Comparison of ENCODE assay signal across 1 cellular context in the genomic region with DNA sequence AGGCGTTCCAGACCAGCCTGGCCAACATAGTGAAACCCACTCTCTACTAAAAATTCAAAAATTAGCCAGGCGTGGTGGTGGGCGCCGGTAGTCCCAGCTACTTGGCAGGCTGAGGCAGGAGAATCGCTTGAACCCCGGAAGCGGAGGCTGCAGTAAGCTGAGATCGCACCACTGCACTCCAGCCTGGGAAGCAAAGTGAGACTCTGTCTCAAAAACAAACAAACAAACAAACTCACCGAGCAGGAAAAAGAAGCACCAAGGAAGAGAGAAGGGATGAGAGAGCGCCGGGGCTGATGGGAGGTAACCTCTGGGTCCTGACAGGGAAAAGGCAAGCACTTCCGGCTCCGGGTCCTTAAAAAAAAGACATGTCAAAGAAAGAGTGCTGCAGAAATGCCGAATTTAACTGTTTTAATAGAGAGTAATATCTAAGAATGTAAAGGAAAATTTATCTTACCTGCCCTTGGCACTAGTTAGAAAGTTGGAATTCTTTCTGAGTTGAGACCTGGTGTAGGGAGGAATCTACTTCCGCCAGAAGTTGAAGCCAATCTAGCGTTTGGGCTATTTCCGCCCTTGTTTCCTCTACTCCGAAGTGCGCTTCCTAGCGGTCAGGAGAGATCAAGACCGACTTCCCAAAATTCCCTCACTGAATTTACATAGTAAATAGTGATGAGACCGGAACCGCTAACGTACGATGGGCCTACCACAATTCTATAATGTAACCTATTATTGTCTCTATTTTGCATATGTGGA.
TF ChIP-seq lines count a peak whose summit lies in the region.

No MANE protein-coding gene starts in this region.

TF ChIP-seq in HepG2, 621 proteins besides CTCF, POLR2A, EP300 and RAD21 (continued from another document and continues in another):
- TF ChIP-seq, protein P1, sequence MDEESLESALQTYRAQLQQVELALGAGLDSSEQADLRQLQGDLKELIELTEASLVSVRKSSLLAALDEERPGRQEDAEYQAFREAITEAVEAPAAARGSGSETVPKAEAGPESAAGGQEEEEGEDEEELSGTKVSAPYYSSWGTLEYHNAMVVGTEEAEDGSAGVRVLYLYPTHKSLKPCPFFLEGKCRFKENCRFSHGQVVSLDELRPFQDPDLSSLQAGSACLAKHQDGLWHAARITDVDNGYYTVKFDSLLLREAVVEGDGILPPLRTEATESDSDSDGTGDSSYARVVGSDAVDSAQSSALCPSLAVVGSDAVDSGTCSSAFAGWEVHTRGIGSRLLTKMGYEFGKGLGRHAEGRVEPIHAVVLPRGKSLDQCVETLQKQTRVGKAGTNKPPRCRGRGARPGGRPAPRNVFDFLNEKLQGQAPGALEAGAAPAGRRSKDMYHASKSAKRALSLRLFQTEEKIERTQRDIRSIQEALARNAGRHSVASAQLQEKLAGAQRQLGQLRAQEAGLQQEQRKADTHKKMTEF (CRISPR knock-in tag; IDR thresholded peaks at IDR 0.05) = peak; percentile 66; the same call in 1 of the 2 replicates
- TF ChIP-seq ZNF430 (CRISPR knock-in tag; IDR thresholded peaks at IDR 0.05) (no peak), NFRKB (IDR thresholded peaks at IDR 0.05) (no peak), KDM5A (IDR thresholded peaks at IDR 0.05; ENCODE audit: borderline replicate concordance, low read length) (peak; percentile 92), CBX2 (IDR thresholded peaks at IDR 0.05; ENCODE audit: low read depth, low read length) (no peak), CBX2 (CRISPR knock-in tag; IDR thresholded peaks at IDR 0.05; ENCODE audit: low read depth) (no peak), SP1 (IDR thresholded peaks at IDR 0.05) (no peak), SP1 (CRISPR knock-in tag; IDR thresholded peaks at IDR 0.05) (0 out of 2 replicates have a peak, but pooled peaks have one; percentile 23), ZSCAN22 (CRISPR knock-in tag; IDR thresholded peaks at IDR 0.05) (no peak), NCOR1 (IDR thresholded peaks at IDR 0.05; ENCODE audit: borderline replicate concordance, low read length) (no peak), GATA4 (IDR thresholded peaks at IDR 0.05; ENCODE audit: borderline replicate concordance, low read depth) (no peak), ADNP (CRISPR knock-in tag; IDR thresholded peaks at IDR 0.05) (no peak), ZNF614 (CRISPR knock-in tag; IDR thresholded peaks at IDR 0.05; ENCODE audit: borderline replicate concordance) (0 out of 2 replicates have a peak, but pooled peaks have one; percentile 13), ZNF292 (CRISPR knock-in tag; IDR thresholded peaks at IDR 0.05; ENCODE audit: borderline replicate concordance, low read depth) (no peak), SAP130 (CRISPR knock-in tag; IDR thresholded peaks at IDR 0.05; ENCODE audit: low read depth) (peak; percentile 86), ETV6 (CRISPR knock-in tag; conservative IDR thresholded peaks at IDR 0.05) (no peak), DPF2 (CRISPR knock-in tag; IDR thresholded peaks at IDR 0.05; ENCODE audit: borderline replicate concordance, low read depth) (no peak), HMGA1 (CRISPR knock-in tag; conservative IDR thresholded peaks at IDR 0.05) (no peak), ZNF75D (CRISPR knock-in tag; IDR thresholded peaks at IDR 0.05; ENCODE audit: borderline replicate concordance) (no peak), REXO4 (CRISPR knock-in tag; IDR thresholded peaks at IDR 0.05; ENCODE audit: borderline replicate concordance) (no peak), ZNF572 (CRISPR knock-in tag; IDR thresholded peaks at IDR 0.05) (no peak), BRCA1 (CRISPR knock-in tag; IDR thresholded peaks at IDR 0.05) (no peak), ONECUT2 (CRISPR knock-in tag; IDR thresholded peaks at IDR 0.05) (0 out of 2 replicates have a peak, but pooled peaks have one; percentile 9), JUNB (CRISPR knock-in tag; IDR thresholded peaks at IDR 0.05; ENCODE audit: borderline replicate concordance) (no peak), SRSF9 (IDR thresholded peaks at IDR 0.05; ENCODE audit: borderline replicate concordance, insufficient read depth, low read depth, low read length, poor library complexity, severe bottlenecking) (no peak), MBD4 (IDR thresholded peaks at IDR 0.05; ENCODE audit: borderline replicate concordance, low read length) (no peak; the same call in 1 of the 2 replicates), CHD2 (IDR thresholded peaks at IDR 0.05; ENCODE audit: low read depth, low read length) (no peak), ZNF296 (CRISPR knock-in tag; conservative IDR thresholded peaks at IDR 0.05) (no peak), CBX1 (IDR thresholded peaks at IDR 0.05; ENCODE audit: low read depth) (no peak), ZNF550 (CRISPR knock-in tag; IDR thresholded peaks at IDR 0.05; ENCODE audit: borderline replicate concordance) (no peak), ZNF256 (CRISPR knock-in tag; conservative IDR thresholded peaks at IDR 0.05) (0 out of 2 replicates have a peak, but pooled peaks have one; percentile 66), CENPT (CRISPR knock-in tag; IDR thresholded peaks at IDR 0.05; ENCODE audit: low read depth) (no peak)
- TF ChIP-seq, protein P2, sequence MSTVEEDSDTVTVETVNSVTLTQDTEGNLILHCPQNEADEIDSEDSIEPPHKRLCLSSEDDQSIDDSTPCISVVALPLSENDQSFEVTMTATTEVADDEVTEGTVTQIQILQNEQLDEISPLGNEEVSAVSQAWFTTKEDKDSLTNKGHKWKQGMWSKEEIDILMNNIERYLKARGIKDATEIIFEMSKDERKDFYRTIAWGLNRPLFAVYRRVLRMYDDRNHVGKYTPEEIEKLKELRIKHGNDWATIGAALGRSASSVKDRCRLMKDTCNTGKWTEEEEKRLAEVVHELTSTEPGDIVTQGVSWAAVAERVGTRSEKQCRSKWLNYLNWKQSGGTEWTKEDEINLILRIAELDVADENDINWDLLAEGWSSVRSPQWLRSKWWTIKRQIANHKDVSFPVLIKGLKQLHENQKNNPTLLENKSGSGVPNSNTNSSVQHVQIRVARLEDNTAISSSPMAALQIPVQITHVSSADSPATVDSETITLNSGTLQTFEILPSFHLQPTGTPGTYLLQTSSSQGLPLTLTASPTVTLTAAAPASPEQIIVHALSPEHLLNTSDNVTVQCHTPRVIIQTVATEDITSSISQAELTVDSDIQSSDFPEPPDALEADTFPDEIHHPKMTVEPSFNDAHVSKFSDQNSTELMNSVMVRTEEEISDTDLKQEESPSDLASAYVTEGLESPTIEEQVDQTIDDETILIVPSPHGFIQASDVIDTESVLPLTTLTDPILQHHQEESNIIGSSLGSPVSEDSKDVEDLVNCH (CRISPR knock-in tag; IDR thresholded peaks at IDR 0.05) = no peak
- TF ChIP-seq, protein P3, sequence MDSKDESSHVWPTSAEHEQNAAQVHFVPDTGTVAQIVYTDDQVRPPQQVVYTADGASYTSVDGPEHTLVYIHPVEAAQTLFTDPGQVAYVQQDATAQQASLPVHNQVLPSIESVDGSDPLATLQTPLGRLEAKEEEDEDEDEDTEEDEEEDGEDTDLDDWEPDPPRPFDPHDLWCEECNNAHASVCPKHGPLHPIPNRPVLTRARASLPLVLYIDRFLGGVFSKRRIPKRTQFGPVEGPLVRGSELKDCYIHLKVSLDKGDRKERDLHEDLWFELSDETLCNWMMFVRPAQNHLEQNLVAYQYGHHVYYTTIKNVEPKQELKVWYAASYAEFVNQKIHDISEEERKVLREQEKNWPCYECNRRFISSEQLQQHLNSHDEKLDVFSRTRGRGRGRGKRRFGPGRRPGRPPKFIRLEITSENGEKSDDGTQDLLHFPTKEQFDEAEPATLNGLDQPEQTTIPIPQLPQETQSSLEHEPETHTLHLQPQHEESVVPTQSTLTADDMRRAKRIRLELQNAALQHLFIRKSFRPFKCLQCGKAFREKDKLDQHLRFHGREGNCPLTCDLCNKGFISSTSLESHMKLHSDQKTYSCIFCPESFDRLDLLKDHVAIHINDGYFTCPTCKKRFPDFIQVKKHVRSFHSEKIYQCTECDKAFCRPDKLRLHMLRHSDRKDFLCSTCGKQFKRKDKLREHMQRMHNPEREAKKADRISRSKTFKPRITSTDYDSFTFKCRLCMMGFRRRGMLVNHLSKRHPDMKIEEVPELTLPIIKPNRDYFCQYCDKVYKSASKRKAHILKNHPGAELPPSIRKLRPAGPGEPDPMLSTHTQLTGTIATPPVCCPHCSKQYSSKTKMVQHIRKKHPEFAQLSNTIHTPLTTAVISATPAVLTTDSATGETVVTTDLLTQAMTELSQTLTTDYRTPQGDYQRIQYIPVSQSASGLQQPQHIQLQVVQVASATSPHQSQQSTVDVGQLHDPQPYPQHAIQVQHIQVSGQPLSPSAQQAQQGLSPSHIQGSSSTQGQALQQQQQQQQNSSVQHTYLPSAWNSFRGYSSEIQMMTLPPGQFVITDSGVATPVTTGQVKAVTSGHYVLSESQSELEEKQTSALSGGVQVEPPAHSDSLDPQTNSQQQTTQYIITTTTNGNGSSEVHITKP (CRISPR knock-in tag; IDR thresholded peaks at IDR 0.05; ENCODE audit: low read depth) = no peak
- TF ChIP-seq, protein P4, sequence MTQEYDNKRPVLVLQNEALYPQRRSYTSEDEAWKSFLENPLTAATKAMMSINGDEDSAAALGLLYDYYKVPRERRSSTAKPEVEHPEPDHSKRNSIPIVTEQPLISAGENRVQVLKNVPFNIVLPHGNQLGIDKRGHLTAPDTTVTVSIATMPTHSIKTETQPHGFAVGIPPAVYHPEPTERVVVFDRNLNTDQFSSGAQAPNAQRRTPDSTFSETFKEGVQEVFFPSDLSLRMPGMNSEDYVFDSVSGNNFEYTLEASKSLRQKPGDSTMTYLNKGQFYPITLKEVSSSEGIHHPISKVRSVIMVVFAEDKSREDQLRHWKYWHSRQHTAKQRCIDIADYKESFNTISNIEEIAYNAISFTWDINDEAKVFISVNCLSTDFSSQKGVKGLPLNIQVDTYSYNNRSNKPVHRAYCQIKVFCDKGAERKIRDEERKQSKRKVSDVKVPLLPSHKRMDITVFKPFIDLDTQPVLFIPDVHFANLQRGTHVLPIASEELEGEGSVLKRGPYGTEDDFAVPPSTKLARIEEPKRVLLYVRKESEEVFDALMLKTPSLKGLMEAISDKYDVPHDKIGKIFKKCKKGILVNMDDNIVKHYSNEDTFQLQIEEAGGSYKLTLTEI (CRISPR knock-in tag; conservative IDR thresholded peaks at IDR 0.05) = no peak
- TF ChIP-seq, protein P5, sequence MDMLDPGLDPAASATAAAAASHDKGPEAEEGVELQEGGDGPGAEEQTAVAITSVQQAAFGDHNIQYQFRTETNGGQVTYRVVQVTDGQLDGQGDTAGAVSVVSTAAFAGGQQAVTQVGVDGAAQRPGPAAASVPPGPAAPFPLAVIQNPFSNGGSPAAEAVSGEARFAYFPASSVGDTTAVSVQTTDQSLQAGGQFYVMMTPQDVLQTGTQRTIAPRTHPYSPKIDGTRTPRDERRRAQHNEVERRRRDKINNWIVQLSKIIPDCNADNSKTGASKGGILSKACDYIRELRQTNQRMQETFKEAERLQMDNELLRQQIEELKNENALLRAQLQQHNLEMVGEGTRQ (IDR thresholded peaks at IDR 0.05; ENCODE audit: low read depth, low read length) = no peak
- TF ChIP-seq, protein P5 (CRISPR knock-in tag; IDR thresholded peaks at IDR 0.05; ENCODE audit: borderline replicate concordance) = no peak
- TF ChIP-seq, protein P6, sequence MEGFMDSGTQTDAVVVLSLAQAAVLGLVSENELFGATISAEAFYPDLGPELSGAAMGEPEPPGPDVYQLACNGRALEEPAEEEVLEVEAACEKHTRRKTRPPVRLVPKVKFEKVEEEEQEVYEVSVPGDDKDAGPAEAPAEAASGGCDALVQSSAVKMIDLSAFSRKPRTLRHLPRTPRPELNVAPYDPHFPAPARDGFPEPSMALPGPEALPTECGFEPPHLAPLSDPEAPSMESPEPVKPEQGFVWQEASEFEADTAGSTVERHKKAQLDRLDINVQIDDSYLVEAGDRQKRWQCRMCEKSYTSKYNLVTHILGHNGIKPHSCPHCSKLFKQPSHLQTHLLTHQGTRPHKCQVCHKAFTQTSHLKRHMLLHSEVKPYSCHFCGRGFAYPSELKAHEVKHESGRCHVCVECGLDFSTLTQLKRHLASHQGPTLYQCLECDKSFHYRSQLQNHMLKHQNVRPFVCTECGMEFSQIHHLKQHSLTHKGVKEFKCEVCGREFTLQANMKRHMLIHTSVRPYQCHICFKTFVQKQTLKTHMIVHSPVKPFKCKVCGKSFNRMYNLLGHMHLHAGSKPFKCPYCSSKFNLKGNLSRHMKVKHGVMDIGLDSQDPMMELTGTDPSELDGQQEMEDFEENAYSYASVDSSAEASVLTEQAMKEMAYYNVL (CRISPR knock-in tag; IDR thresholded peaks at IDR 0.05; ENCODE audit: borderline replicate concordance) = 0 out of 2 replicates have a peak, but pooled peaks have one; percentile 37
- TF ChIP-seq, protein P7, sequence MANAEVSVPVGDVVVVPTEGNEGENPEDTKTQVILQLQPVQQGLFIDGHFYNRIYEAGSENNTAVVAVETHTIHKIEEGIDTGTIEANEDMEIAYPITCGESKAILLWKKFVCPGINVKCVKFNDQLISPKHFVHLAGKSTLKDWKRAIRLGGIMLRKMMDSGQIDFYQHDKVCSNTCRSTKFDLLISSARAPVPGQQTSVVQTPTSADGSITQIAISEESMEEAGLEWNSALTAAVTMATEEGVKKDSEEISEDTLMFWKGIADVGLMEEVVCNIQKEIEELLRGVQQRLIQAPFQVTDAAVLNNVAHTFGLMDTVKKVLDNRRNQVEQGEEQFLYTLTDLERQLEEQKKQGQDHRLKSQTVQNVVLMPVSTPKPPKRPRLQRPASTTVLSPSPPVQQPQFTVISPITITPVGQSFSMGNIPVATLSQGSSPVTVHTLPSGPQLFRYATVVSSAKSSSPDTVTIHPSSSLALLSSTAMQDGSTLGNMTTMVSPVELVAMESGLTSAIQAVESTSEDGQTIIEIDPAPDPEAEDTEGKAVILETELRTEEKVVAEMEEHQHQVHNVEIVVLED (CRISPR knock-in tag; IDR thresholded peaks at IDR 0.05; ENCODE audit: borderline replicate concordance) = no peak; the same call in 1 of the 2 replicates
- TF ChIP-seq, protein P8, sequence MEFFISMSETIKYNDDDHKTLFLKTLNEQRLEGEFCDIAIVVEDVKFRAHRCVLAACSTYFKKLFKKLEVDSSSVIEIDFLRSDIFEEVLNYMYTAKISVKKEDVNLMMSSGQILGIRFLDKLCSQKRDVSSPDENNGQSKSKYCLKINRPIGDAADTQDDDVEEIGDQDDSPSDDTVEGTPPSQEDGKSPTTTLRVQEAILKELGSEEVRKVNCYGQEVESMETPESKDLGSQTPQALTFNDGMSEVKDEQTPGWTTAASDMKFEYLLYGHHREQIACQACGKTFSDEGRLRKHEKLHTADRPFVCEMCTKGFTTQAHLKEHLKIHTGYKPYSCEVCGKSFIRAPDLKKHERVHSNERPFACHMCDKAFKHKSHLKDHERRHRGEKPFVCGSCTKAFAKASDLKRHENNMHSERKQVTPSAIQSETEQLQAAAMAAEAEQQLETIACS (CRISPR knock-in tag; IDR thresholded peaks at IDR 0.05) = no peak
